In genomic region chr2:181715033-181715630, GRCh38 we compare ENCODE assay signal across 9 cellular contexts. TPM values are rescaled to one million over a fixed set of nuclear protein-coding genes. Genes with fewer than 3 reads are reported as not detected.
DNase-seq lines count a peak whose midpoint lies in the region; ATAC-seq and TF ChIP-seq lines count a peak whose summit lies in the region.
"Had no signal": no experiment of that assay in that cellular context is flagged by ENCODE, and none has a peak within 500 bp of the region (broad histone marks: within the 10 kb centered on the region; RNA-seq: fewer than 3 reads in every experiment).

No MANE protein-coding gene starts in this region.

- H3K9ac ChIP-seq in H9 (ENCODE audit: extremely low read depth, insufficient read length, low read length) (no peak overlapping the region), MM.1S (ENCODE audit: low read length) (no peak overlapping the region)

- H2AK5ac ChIP-seq in H9 (ENCODE audit: insufficient read length, low read length) = no peak overlapping the region

- no peaks in the 10 kb centered on the region for H3K23me2 ChIP-seq in H9 (ENCODE audit: insufficient read length, low read depth, low read length, poor library complexity, severe bottlenecking)

- no peak overlapping the region for H4K8ac ChIP-seq in H9 (replicated peaks; ENCODE audit: insufficient read length, low read depth, low read length)

- no peak overlapping the region for H2AFZ ChIP-seq in H9 (ENCODE audit: low read length)
- H2AFZ ChIP-seq in MM.1S (ENCODE audit: low read length) = peak overlapping the region; percentile 5; the same call in 1 of the 2 replicates
- peak overlapping the region; percentile 89 for H2AFZ ChIP-seq in osteoblast (ENCODE audit: low read length)

- DNase-seq in EH (ENCODE audit: low read depth) = peak; percentile 81
- DNase-seq in H9 = peak; percentile 61
- peak; percentile 81 for DNase-seq in MM.1S
- peak; percentile 78 for DNase-seq in RPMI8226
- DNase-seq in foreskin fibroblast = peak; percentile 59 to 89
- DNase-seq in osteoblast (ENCODE audit: insufficient read length, low spot score, missing footprints) = peak; percentile 52
- no peak for DNase-seq in type B pancreatic cell (ENCODE audit: extremely low spot score, unreplicated experiment)

- no peak overlapping the region for H3K18ac ChIP-seq in H9 (ENCODE audit: insufficient read length, low read depth, low read length)

- no peaks in the 10 kb centered on the region for H3K36me3 Mint-ChIP-seq in H9 (ENCODE audit: insufficient read depth in 1 of 3, low read depth in 3 of 3)
- H3K36me3 Mint-ChIP-seq in activated T-helper 17 cell treated with anti-CD3 and anti-CD28 coated beads, Interleukin-2, amount 50 U/mL, for 72 hours (ENCODE audit: low read depth) = no peaks in the 10 kb centered on the region
- H3K36me3 Mint-ChIP-seq in type B pancreatic cell = no peaks in the 10 kb centered on the region

- H4K20me1 ChIP-seq in H9 (ENCODE audit: control insufficient read depth, insufficient read depth, insufficient read length) (no peaks in the 10 kb centered on the region), MM.1S (ENCODE audit: insufficient read depth, low read length) (no peaks in the 10 kb centered on the region), osteoblast (ENCODE audit: insufficient read depth, low read length) (no peaks in the 10 kb centered on the region)

- H3K4ac ChIP-seq in H9 (ENCODE audit: low read depth, low read length) = no peak overlapping the region

- H3K4me3 Mint-ChIP-seq in H9 = no peak overlapping the region
- no peak overlapping the region for H3K4me3 Mint-ChIP-seq in activated T-helper 17 cell treated with anti-CD3 and anti-CD28 coated beads, Interleukin-2, amount 50 U/mL, for 72 hours
- no peak overlapping the region for H3K4me3 Mint-ChIP-seq in type B pancreatic cell

- no peak overlapping the region for H3K23ac ChIP-seq in H9 (ENCODE audit: insufficient read length, low read depth, low read length)

- H3K14ac ChIP-seq in H9 (ENCODE audit: insufficient read depth, low read length) = no peak overlapping the region

- no peak overlapping the region for H2BK120ac ChIP-seq in H9 (ENCODE audit: low read depth, low read length, poor library complexity, severe bottlenecking)

- H3K79me2 ChIP-seq in H9 (ENCODE audit: insufficient read depth, low read length) = no peaks in the 10 kb centered on the region
- no peaks in the 10 kb centered on the region for H3K79me2 ChIP-seq in MM.1S (ENCODE audit: low read length)
- no peaks in the 10 kb centered on the region for H3K79me2 ChIP-seq in osteoblast (ENCODE audit: insufficient read depth, low read length)

- no peak overlapping the region for H3T11ph ChIP-seq in H9 (ENCODE audit: low read length)

- no peak overlapping the region for H3K27ac Mint-ChIP-seq in H9
- H3K27ac Mint-ChIP-seq in activated T-helper 17 cell treated with anti-CD3 and anti-CD28 coated beads, Interleukin-2, amount 50 U/mL, for 72 hours = no peak overlapping the region
- H3K27ac Mint-ChIP-seq in type B pancreatic cell = no peak overlapping the region

- peak; percentile 77 for ATAC-seq in activated T-helper 17 cell treated with anti-CD3 and anti-CD28 coated beads, Interleukin-2, amount 50 U/mL, for 72 hours (replicated peaks)

- H2BK15ac ChIP-seq in H9 (ENCODE audit: low read depth, low read length) = no peak overlapping the region

- H3K4me3 ChIP-seq in MM.1S (ENCODE audit: low read length) = no peak overlapping the region
- H3K4me3 ChIP-seq in foreskin fibroblast (ENCODE audit: low read depth in 1 of 2, low read length in 2 of 2) = no peak overlapping the region
- no peak overlapping the region for H3K4me3 ChIP-seq in osteoblast (ENCODE audit: insufficient read depth, low read length)

- H2BK5ac ChIP-seq in H9 (ENCODE audit: insufficient read length, low read length) = no peak overlapping the region

- H3K4me1 ChIP-seq in H9 (ENCODE audit: insufficient read depth, low read length) = no peaks in the 10 kb centered on the region
- no peaks in the 10 kb centered on the region for H3K4me1 ChIP-seq in MM.1S (ENCODE audit: low read length)
- H3K4me1 ChIP-seq in osteoblast (ENCODE audit: insufficient read depth, low read length) = no peaks in the 10 kb centered on the region

- H3K4me2 ChIP-seq in H9 (ENCODE audit: insufficient read depth, insufficient read length, low read length) (no peak overlapping the region), MM.1S (ENCODE audit: low read depth, low read length) (no peak overlapping the region), osteoblast (ENCODE audit: insufficient read depth, low read length) (no peak overlapping the region)

- H3K27me3 ChIP-seq in H9 (ENCODE audit: insufficient read depth, low read length) (no peaks in the 10 kb centered on the region), MM.1S (replicated peaks; ENCODE audit: insufficient read depth, low read length) (no peaks in the 10 kb centered on the region), osteoblast (ENCODE audit: insufficient read depth, low read length) (no peaks in the 10 kb centered on the region)

- H2BK20ac ChIP-seq in H9 (ENCODE audit: low read depth, low read length, poor library complexity, severe bottlenecking) = no peak overlapping the region

- H3K4me1 Mint-ChIP-seq in H9 (no peaks in the 10 kb centered on the region), type B pancreatic cell (ENCODE audit: unreplicated experiment) (no peaks in the 10 kb centered on the region)
- no peaks in the 10 kb centered on the region for H3K4me1 Mint-ChIP-seq in activated T-helper 17 cell treated with anti-CD3 and anti-CD28 coated beads, Interleukin-2, amount 50 U/mL, for 72 hours

- H4K91ac ChIP-seq in H9 (ENCODE audit: insufficient read length, low read depth, low read length) = no peak overlapping the region

- H2BK12ac ChIP-seq in H9 (ENCODE audit: insufficient read length, low read depth, low read length) = no peak overlapping the region

- H3K9me3 ChIP-seq in H9 (ENCODE audit: control insufficient read depth, low read depth, low read length) = no peaks in the 10 kb centered on the region
- no peaks in the 10 kb centered on the region for H3K9me3 ChIP-seq in MM.1S (replicated peaks; ENCODE audit: insufficient read depth, low read length)
- H3K9me3 ChIP-seq in osteoblast (ENCODE audit: low read depth, low read length) = no peaks in the 10 kb centered on the region

- H3F3A ChIP-seq in MM.1S (ENCODE audit: insufficient read depth, low read length) = no peaks in the 10 kb centered on the region

- H3K9me3 Mint-ChIP-seq in H9 (no peaks in the 10 kb centered on the region), type B pancreatic cell (no peaks in the 10 kb centered on the region)
- H3K9me3 Mint-ChIP-seq in activated T-helper 17 cell treated with anti-CD3 and anti-CD28 coated beads, Interleukin-2, amount 50 U/mL, for 72 hours = no peaks in the 10 kb centered on the region

- H3K56ac ChIP-seq in H9 (ENCODE audit: insufficient read length, low read depth, low read length) = no peak overlapping the region

- peak; percentile 88 for TF ChIP-seq CTCF in H9 (conservative IDR thresholded peaks at IDR 0.05)
- peak; percentile 79 for TF ChIP-seq CTCF in MM.1S (IDR thresholded peaks at IDR 0.05; ENCODE audit: low read length)
- TF ChIP-seq CTCF in foreskin fibroblast (IDR thresholded peaks at IDR 0.05; ENCODE audit: low read depth, low read length) = peak; percentile 43
- TF ChIP-seq CTCF in osteoblast (IDR thresholded peaks at IDR 0.05; ENCODE audit: extremely low read depth, low read depth, low read length) = peak; percentile 69
- TF ChIP-seq CTCF in type B pancreatic cell (conservative IDR thresholded peaks at IDR 0.05) = peak; percentile 91

- no peaks in the 10 kb centered on the region for H3K27me3 Mint-ChIP-seq in H9 (ENCODE audit: low read depth)
- H3K27me3 Mint-ChIP-seq in activated T-helper 17 cell treated with anti-CD3 and anti-CD28 coated beads, Interleukin-2, amount 50 U/mL, for 72 hours = peaks cover 6% of the 10 kb centered on the region
- peaks cover 4% of the 10 kb centered on the region for H3K27me3 Mint-ChIP-seq in type B pancreatic cell

- H3K36me3 ChIP-seq in MM.1S (replicated peaks; ENCODE audit: insufficient read depth, low read length) = no peaks in the 10 kb centered on the region
- H3K36me3 ChIP-seq in osteoblast (ENCODE audit: insufficient read depth, low read length) = no peaks in the 10 kb centered on the region

- H4K5ac ChIP-seq in H9 (ENCODE audit: insufficient read length, low read depth, low read length) = no peak overlapping the region

- no peaks in the 10 kb centered on the region for H3K79me1 ChIP-seq in H9 (ENCODE audit: insufficient read depth, low read depth, low read length, poor library complexity, severe bottlenecking)

- H3K27ac ChIP-seq in H9 (ENCODE audit: insufficient read length, low read depth, low read length) (no peak overlapping the region), MM.1S (ENCODE audit: low read length) (no peak overlapping the region), osteoblast (ENCODE audit: low read depth, low read length) (no peak overlapping the region)

- H3K9me2 ChIP-seq in MM.1S (replicated peaks; ENCODE audit: insufficient read depth, low read length) = no peaks in the 10 kb centered on the region

- WGBS in H9 (ENCODE audit: extremely low coverage, insufficient read length, low lambda C conversion rate) = no CpG with 5 or more reads among the region's 2 CpGs

RNA-seq across cellular contexts. Expression of gene NEUROD1, which starts 34.8 kb away (rescaled TPM):
- total RNA-seq in H9 (2021) = not detected in 2 replicates
- total RNA-seq in activated T-helper 17 cell treated with anti-CD3 and anti-CD28 coated beads, Interleukin-2, amount 50 U/mL, for 72 hours = not detected
- not detected in 2 replicates for total RNA-seq in osteoblast
- 48.5 and 72.2 TPM in 2 replicates for total RNA-seq in type B pancreatic cell (ENCODE audit: low replicate concordance)
- total RNA-seq: lower leg skin had no signal

RNA-seq across cellular contexts. Expression of gene CERKL, which starts 58.2 kb away (rescaled TPM):
- total RNA-seq in H9 (2021) (0.22 TPM in 1 of 2 replicates, not detected in the other), osteoblast (under 0.01 TPM in 1 of 2 replicates, not detected in the other), type B pancreatic cell (ENCODE audit: low replicate concordance) (2.9 and 4.3 TPM in 2 replicates)
- not detected for total RNA-seq in activated T-helper 17 cell treated with anti-CD3 and anti-CD28 coated beads, Interleukin-2, amount 50 U/mL, for 72 hours
- total RNA-seq: lower leg skin had no signal

Comparison
In these comparisons a context has a peak if more than half of its experiments do, and no peak if none do; other contexts are left out.
1. RNA of gene NEUROD1, which starts 34.8 kb away (total RNA-seq): 48.5 to 72.2 TPM in type B pancreatic cell; not detected in H9, not detected in activated T-helper 17 cell treated with anti-CD3 and anti-CD28 coated beads, Interleukin-2, amount 50 U/mL, for 72 hours and not detected in osteoblast; every median in the first group is over 10 times any median in the second.
2. Peak in every context shown above with its lines, with median percentiles within 50 percentile points of each other: CTCF ChIP-seq.